In genomic region chr4:104494822-104495559, GRCh38 we compare ENCODE assay signal across 8 cellular contexts. TPM values are rescaled to one million over a fixed set of nuclear protein-coding genes. Genes with fewer than 3 reads are reported as not detected.
DNase-seq lines count a peak whose midpoint lies in the region; ATAC-seq and TF ChIP-seq lines count a peak whose summit lies in the region.

TSS of gene CXXC4 (minus strand) at chr4:104494894. CDS start at chr4:104491802, 3,092 bp downstream.

- no peaks in the 10 kb centered on the region for H3K9me3 Mint-ChIP-seq in WTC11

- peaks cover 1% of the 10 kb centered on the region for H3K27me3 ChIP-seq in H7 (ENCODE audit: control insufficient read depth, insufficient read depth, low read length)
- no peaks in the 10 kb centered on the region for H3K27me3 ChIP-seq in esophagus muscularis mucosa
- H3K27me3 ChIP-seq in mucosa of rectum (ENCODE audit: control insufficient read depth in 2 of 2, insufficient read depth in 2 of 2, low read length in 2 of 2) = no peaks in the 10 kb centered on the region

- POLR2A ChIA-PET in WTC11 (lab: Charles Lee) = no interaction called here

- peak within 1 kb of the TSS; percentile 95 for H3K4me3 Mint-ChIP-seq in WTC11

- H3K9ac ChIP-seq in mucosa of rectum (ENCODE audit: low read depth in 1 of 2, low read length in 2 of 2) = peak within 1 kb of the TSS; percentile 69 to 77

- TF ChIP-seq EP300 in esophagus muscularis mucosa (IDR thresholded peaks at IDR 0.05) = no peak

- DNase-seq in GM03348 (ENCODE audit: low spot score) = peak; percentile 66
- DNase-seq in H7 = peak; percentile 79
- peak; percentile 82 to 85 for DNase-seq in NCI-H2081 (lab: John Stamatoyannopoulos, UW)
- peak; percentile 80 for DNase-seq in WTC11 (ENCODE audit: low spot score)
- no peak for DNase-seq in esophagus muscularis mucosa (ENCODE audit: extremely low spot score)

- H3K27ac Mint-ChIP-seq in WTC11 = peak within 1 kb of the TSS; percentile 91

- ATAC-seq in WTC11 (peak; percentile 43), HG03139 (IDR thresholded peaks at IDR 0.05; ENCODE audit: unreplicated experiment) (no peak)

- CTCF ChIA-PET in WTC11 (lab: Charles Lee) = no interaction called here

- no peaks in the 10 kb centered on the region for H3K36me3 ChIP-seq in H7 (replicated peaks; ENCODE audit: control insufficient read depth, insufficient read depth, low read length)
- H3K36me3 ChIP-seq in esophagus muscularis mucosa = no peaks in the 10 kb centered on the region
- no peaks in the 10 kb centered on the region for H3K36me3 ChIP-seq in mucosa of rectum (ENCODE audit: control insufficient read depth in 2 of 2, insufficient read depth in 2 of 2, low read length in 2 of 2)
- H3K36me3 ChIP-seq in urinary bladder (ENCODE audit: insufficient read depth) = no peaks in the 10 kb centered on the region

- H3K4me1 ChIP-seq in esophagus muscularis mucosa = peaks cover 24 to 69% (median 56%) of the 10 kb centered on the region in 4 donors
- peaks cover 0 to 5% of the 10 kb centered on the region in 2 donors for H3K4me1 ChIP-seq in mucosa of rectum (ENCODE audit: control insufficient read depth in 2 of 2, insufficient read depth in 2 of 2, low read length in 2 of 2)
- H3K4me1 ChIP-seq in urinary bladder (ENCODE audit: insufficient read depth) = no peaks in the 10 kb centered on the region

- peak within 1 kb of the TSS; percentile 69 for H3K4me3 ChIP-seq in H7 (ENCODE audit: insufficient read depth, low read depth, low read length)
- peak within 1 kb of the TSS; percentile 55 to 74 (median 62) for H3K4me3 ChIP-seq in esophagus muscularis mucosa
- H3K4me3 ChIP-seq in mucosa of rectum (ENCODE audit: low read length in 2 of 2) = peak within 1 kb of the TSS; percentile 73 to 85
- peak within 1 kb of the TSS; percentile 38 for H3K4me3 ChIP-seq in urinary bladder (ENCODE audit: low read depth, low read length)

- peaks cover 36% of the 10 kb centered on the region for H3K4me1 Mint-ChIP-seq in WTC11

- H3K36me3 Mint-ChIP-seq in WTC11 = no peaks in the 10 kb centered on the region

- TF ChIP-seq CTCF in WTC11 (IDR thresholded peaks at IDR 0.05) (no peak), esophagus muscularis mucosa (IDR thresholded peaks at IDR 0.05) (no peak)

- peak within 1 kb of the TSS; percentile 87 to 91 (median 89) for H3K27ac ChIP-seq in esophagus muscularis mucosa (replicated peaks in 1 of 4)
- H3K27ac ChIP-seq in mucosa of rectum (ENCODE audit: low read depth in 2 of 2, low read length in 2 of 2) = peak within 1 kb of the TSS; percentile 66 to 69
- peak within 1 kb of the TSS; percentile 41 for H3K27ac ChIP-seq in urinary bladder (ENCODE audit: low read depth)

- no peak for TF ChIP-seq POLR2A in esophagus muscularis mucosa (IDR thresholded peaks at IDR 0.05; ENCODE audit: low read depth)

- peaks cover 50% of the 10 kb centered on the region for H3K27me3 Mint-ChIP-seq in WTC11 (ENCODE audit: low read depth)

- H3K9me3 ChIP-seq in esophagus muscularis mucosa (no peaks in the 10 kb centered on the region), mucosa of rectum (ENCODE audit: control insufficient read depth in 2 of 2, low read length in 2 of 2) (no peaks in the 10 kb centered on the region)

- 3% methylated on average over 41 of the region's 42 CpGs for WGBS in esophagus muscularis mucosa
- under 1% methylated on average over 40 of the region's 42 CpGs for WGBS in urinary bladder

- intact Hi-C loops in esophagus muscularis mucosa (cut with DNase I) = no loop called here

TF ChIP-seq in WTC11, 78 proteins besides CTCF, POLR2A, EP300 and RAD21 (continues in another document):
- TF ChIP-seq ETV6 (CRISPR knock-in tag; IDR thresholded peaks at IDR 0.05) (no peak), IRF1 (CRISPR knock-in tag; IDR thresholded peaks at IDR 0.05) (no peak), NFATC4 (CRISPR knock-in tag; IDR thresholded peaks at IDR 0.05) (no peak), ZNF281 (CRISPR knock-in tag; IDR thresholded peaks at IDR 0.05) (peak; percentile 97), ZNF232 (CRISPR knock-in tag; IDR thresholded peaks at IDR 0.05) (peak; percentile 47; the same call in 1 of the 2 replicates), KAT7 (CRISPR knock-in tag; IDR thresholded peaks at IDR 0.05; ENCODE audit: borderline replicate concordance) (0 out of 2 replicates have a peak, but pooled peaks have one; percentile 84), ARID4B (CRISPR knock-in tag; IDR thresholded peaks at IDR 0.05; ENCODE audit: borderline replicate concordance) (no peak), SMAD3 (CRISPR knock-in tag; IDR thresholded peaks at IDR 0.05; ENCODE audit: borderline replicate concordance) (peak; percentile 76; the same call in 1 of the 2 replicates), OVOL2 (CRISPR knock-in tag; IDR thresholded peaks at IDR 0.05; ENCODE audit: borderline replicate concordance) (no peak), SP1 (CRISPR knock-in tag; conservative IDR thresholded peaks at IDR 0.05) (peak; percentile 52; the same call in 1 of the 2 replicates), ZNF396 (CRISPR knock-in tag; IDR thresholded peaks at IDR 0.05; ENCODE audit: borderline replicate concordance) (0 out of 2 replicates have a peak, but pooled peaks have one; percentile 15)

RNA-seq across cellular contexts. Expression of gene CXXC4, which starts in this region (rescaled TPM):
- total RNA-seq in H7 (2014; rRNA removed; shearing (Covaris generic)) = 0.67 and 0.83 TPM in 2 replicates
- 2.4 to 3.3 TPM (median 2.8 TPM) in 3 replicates for total RNA-seq in WTC11 (2021)
- 1 to 10 TPM; 1.7 to 3.3 (median 2.9) TPM for total RNA-seq in esophagus muscularis mucosa
- 5.1 TPM for total RNA-seq in urinary bladder
- 0.58 TPM for polyA plus RNA-seq in urinary bladder

Comparison
In these comparisons a context has a peak if more than half of its experiments do, and no peak if none do; other contexts are left out.
1. Peak in DNase-seq and H3K4me3 ChIP-seq in H7; RNA of the gene not detected or under 1 TPM.